8 cellular contexts compared by ENCODE assay signal in the genomic region with DNA sequence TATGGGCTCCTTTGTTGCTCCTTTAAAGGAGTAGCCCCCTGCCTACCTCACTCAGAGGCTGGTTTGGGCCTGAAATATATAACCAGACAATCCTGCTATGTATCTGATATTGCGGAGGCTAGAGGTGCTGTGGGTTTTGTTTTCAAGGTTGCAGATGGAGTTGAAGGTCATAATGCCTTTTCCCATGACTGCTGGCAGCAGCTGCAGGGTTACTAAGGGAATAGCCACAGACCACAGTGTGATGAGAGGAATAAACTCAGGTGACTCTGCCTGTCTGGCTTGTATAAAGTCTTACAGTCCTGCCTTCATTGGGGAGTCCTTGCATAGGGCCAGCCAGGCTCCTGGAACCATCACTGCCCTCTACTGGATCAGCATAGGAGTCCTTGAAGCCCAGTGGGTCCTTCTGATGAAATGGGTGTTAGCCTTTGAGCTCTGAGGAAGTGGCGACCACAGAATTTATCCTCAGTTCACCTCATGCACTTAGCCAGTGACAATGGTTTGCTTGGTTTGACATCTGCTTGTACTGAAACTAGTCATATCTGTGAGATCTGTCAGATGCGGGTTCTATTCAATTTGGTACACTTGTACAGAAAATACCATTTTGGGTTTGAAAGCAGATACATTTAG.
DNase-seq lines count a peak whose midpoint lies in the region; FAIRE-seq lines count a peak whose summit lies in the region.

No MANE protein-coding gene starts in this region.

- H3F3A ChIP-seq in GM23248 (ENCODE audit: insufficient read depth) = no peaks in the 10 kb centered on the region

- H3K9me2 ChIP-seq in GM23248 (ENCODE audit: insufficient read depth) = no peaks in the 10 kb centered on the region

- no peaks in the 10 kb centered on the region for H3K79me2 ChIP-seq in GM23248 (ENCODE audit: insufficient read depth)

- peak; percentile 52 for FAIRE-seq in TTC549 (lab: Jason Lieb, UNC)

- H3K9me3 ChIP-seq in GM23248 (ENCODE audit: low read depth) = no peaks in the 10 kb centered on the region

- in situ Hi-C loops in GM23248 (cut with MboI) = no loop called here

- peaks cover under 1% of the 10 kb centered on the region; the same call in 1 of the 2 replicates for H3K4me1 ChIP-seq in GM23248 (ENCODE audit: insufficient read depth)

- DNase-seq in NK-92 treated with Interleukin-12 subunit alpha and Interleukin-12 subunit beta, amount 100 ng/mL, for 24 hours (lab: John Stamatoyannopoulos, UW) = peak; percentile 66
- DNase-seq in NK-92 (lab: John Stamatoyannopoulos, UW; ENCODE audit: unreplicated experiment) (no peak), GM23248 (peak; percentile 72), mucosa of gallbladder (ENCODE audit: low spot score) (peak; percentile 48), NCI-H1694 treated with DMSO at 0.1 percent for 48 hours (lab: John Stamatoyannopoulos, UW) (no peak)
- DNase-seq in Jurkat, Clone E6-1 (ENCODE audit: low read depth, low spot score) = peak; percentile 94
- DNase-seq in effector CD4-positive, alpha-beta T cell = peak; percentile 22

- H3K36me3 ChIP-seq in GM23248 (ENCODE audit: low read depth) = no peaks in the 10 kb centered on the region

- H2AFZ ChIP-seq in GM23248 = no peak overlapping the region

- WGBS in GM23248 (ENCODE audit: low coverage in 1 of 2, low lambda C conversion rate in 2 of 2, missing lambda C conversion rate in 2 of 2), 2 experiments = 95 to 96% methylated on average over 3 of the region's 3 CpGs

- no peaks in the 10 kb centered on the region for H4K20me1 ChIP-seq in GM23248 (ENCODE audit: insufficient read depth)

- no peak overlapping the region for H3K4me3 ChIP-seq in GM23248
- no peak overlapping the region for H3K4me3 ChIP-seq in Jurkat, Clone E6-1 (ENCODE audit: low read length)

- no peak overlapping the region for H3K27ac ChIP-seq in GM23248

- H3K4me2 ChIP-seq in GM23248 (ENCODE audit: unreplicated experiment) = no peak overlapping the region

- no peaks in the 10 kb centered on the region for H3K27me3 ChIP-seq in GM23248 (replicated peaks; ENCODE audit: insufficient read depth)

- no peak overlapping the region for H3K9ac ChIP-seq in GM23248

Comparison
In these comparisons a context has a peak if more than half of its experiments do, and no peak if none do; other contexts are left out.
1. DNase-seq: peak in NK-92 treated with Interleukin-12 subunit alpha and Interleukin-12 subunit beta, amount 100 ng/mL, for 24 hours (single experiment), GM23248 (single experiment), Jurkat, Clone E6-1 (single experiment), effector CD4-positive, alpha-beta T cell (single experiment) and mucosa of gallbladder (single experiment); none in NK-92 (single experiment) and NCI-H1694 treated with DMSO at 0.1 percent for 48 hours (single experiment).